ENCODE assay signal across 1 cellular context in the genomic region with DNA sequence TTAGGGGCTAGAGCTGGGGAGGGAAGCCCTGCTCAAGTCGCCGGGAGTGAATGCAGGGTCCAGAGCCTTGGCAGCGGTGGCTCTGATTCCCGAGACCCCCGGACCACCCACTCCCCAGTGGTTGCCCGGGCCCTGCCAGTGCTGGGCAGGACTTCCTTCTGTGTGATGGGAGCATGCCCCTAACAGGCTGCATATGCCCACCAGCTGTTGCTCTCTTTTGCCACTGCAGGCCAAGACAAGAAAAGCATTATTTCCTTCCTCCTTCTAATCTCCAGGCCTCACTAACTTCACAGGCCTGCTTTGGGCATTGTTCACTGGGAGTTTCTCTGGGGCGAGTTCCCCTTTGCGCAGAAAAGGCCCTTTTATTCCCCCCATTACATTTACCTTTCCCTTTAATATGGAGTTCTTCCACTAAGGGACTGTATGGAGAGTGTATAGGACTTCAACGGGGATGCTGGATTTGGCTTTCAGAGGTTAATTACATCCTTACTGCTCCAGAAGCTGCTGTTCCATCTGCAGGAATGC.
TF ChIP-seq lines count a peak whose summit lies in the region.

No MANE protein-coding gene starts in this region.

TF ChIP-seq in SK-N-SH, 30 proteins besides CTCF, POLR2A, EP300 and RAD21 (continued from another document):
- TF ChIP-seq, protein P1, sequence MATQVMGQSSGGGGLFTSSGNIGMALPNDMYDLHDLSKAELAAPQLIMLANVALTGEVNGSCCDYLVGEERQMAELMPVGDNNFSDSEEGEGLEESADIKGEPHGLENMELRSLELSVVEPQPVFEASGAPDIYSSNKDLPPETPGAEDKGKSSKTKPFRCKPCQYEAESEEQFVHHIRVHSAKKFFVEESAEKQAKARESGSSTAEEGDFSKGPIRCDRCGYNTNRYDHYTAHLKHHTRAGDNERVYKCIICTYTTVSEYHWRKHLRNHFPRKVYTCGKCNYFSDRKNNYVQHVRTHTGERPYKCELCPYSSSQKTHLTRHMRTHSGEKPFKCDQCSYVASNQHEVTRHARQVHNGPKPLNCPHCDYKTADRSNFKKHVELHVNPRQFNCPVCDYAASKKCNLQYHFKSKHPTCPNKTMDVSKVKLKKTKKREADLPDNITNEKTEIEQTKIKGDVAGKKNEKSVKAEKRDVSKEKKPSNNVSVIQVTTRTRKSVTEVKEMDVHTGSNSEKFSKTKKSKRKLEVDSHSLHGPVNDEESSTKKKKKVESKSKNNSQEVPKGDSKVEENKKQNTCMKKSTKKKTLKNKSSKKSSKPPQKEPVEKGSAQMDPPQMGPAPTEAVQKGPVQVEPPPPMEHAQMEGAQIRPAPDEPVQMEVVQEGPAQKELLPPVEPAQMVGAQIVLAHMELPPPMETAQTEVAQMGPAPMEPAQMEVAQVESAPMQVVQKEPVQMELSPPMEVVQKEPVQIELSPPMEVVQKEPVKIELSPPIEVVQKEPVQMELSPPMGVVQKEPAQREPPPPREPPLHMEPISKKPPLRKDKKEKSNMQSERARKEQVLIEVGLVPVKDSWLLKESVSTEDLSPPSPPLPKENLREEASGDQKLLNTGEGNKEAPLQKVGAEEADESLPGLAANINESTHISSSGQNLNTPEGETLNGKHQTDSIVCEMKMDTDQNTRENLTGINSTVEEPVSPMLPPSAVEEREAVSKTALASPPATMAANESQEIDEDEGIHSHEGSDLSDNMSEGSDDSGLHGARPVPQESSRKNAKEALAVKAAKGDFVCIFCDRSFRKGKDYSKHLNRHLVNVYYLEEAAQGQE (IDR thresholded peaks at IDR 0.05; ENCODE audit: low read depth, low read length), result no peak
